ENCODE assay signal across 1 cellular context in genomic region chr15:64355559-64356442, GRCh38.
TF ChIP-seq lines count a peak whose summit lies in the region.

CSNK1G1 (minus strand) TSS chr15:64356173; CDS start chr15:64300499, 55,674 bp downstream.

TF ChIP-seq in WTC11, 78 proteins besides CTCF, POLR2A, EP300 and RAD21 (continued from another document):
- no peak for TF ChIP-seq HMGXB4 (CRISPR knock-in tag; IDR thresholded peaks at IDR 0.05)
- peak; percentile 67; the same call in 1 of the 2 replicates for TF ChIP-seq SP1 (CRISPR knock-in tag; conservative IDR thresholded peaks at IDR 0.05)
- 0 out of 2 replicates have a peak, but pooled peaks have one; percentile 28 for TF ChIP-seq FOXP1 (CRISPR knock-in tag; IDR thresholded peaks at IDR 0.05; ENCODE audit: borderline replicate concordance)
- peak; percentile 96 for TF ChIP-seq NR2C2 (CRISPR knock-in tag; IDR thresholded peaks at IDR 0.05)
- TF ChIP-seq NFYB (CRISPR knock-in tag; conservative IDR thresholded peaks at IDR 0.05; ENCODE audit: low read depth), result peak; percentile 46
- 0 out of 2 replicates have a peak, but pooled peaks have one; percentile 15 for TF ChIP-seq ZBTB43 (CRISPR knock-in tag; IDR thresholded peaks at IDR 0.05)
- TF ChIP-seq CREB1 (CRISPR knock-in tag; IDR thresholded peaks at IDR 0.05), result no peak
- TF ChIP-seq ZNF317 (CRISPR knock-in tag; IDR thresholded peaks at IDR 0.05; ENCODE audit: borderline replicate concordance, low read depth), result no peak
